16 cellular contexts compared by ENCODE assay signal in the genomic region with DNA sequence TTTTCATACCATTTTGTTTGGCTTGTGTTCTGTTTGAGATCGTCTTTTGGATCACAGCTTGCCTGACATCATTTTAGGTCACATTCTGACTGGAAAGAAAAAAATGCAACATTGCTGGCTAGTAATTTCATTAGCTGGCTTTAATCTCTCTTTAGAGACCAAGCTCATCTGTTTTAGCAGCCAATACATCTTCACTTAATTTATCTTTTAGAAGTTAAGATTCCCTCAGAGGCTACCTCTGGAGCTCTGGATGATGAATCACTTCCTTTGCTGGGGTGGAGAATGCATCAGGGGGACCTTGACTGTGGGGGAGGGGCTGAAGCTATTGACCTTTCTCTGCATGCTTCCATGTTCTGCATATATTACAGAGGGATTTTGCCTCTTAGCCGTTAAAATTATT.
DNase-seq lines count a peak whose midpoint lies in the region; ATAC-seq and TF ChIP-seq lines count a peak whose summit lies in the region.
"Had no signal": no experiment of that assay in that cellular context is flagged by ENCODE, and none has a peak within 500 bp of the region (broad histone marks: within the 10 kb centered on the region; RNA-seq: fewer than 3 reads in every experiment).

No MANE protein-coding gene starts in this region.

- intact Hi-C loops in posterior cingulate gyrus (cut with DNase I) = no loop called here

- H2AK5ac ChIP-seq in mesendoderm (ENCODE audit: low read length) = no peak overlapping the region

- no peak overlapping the region for H3K18ac ChIP-seq in mesendoderm (ENCODE audit: low read length)

- H3K4me1 ChIP-seq in BE2C (peaks cover 35% of the 10 kb centered on the region), mesendoderm (ENCODE audit: control insufficient read depth, low read depth, low read length) (peaks cover 2% of the 10 kb centered on the region)
- H3K4me1 ChIP-seq: prostate gland had no signal

- no peak overlapping the region for H4K8ac ChIP-seq in mesendoderm (ENCODE audit: low read depth, low read length)

- H3K27me3 ChIP-seq in BE2C = no peaks in the 10 kb centered on the region
- H3K27me3 ChIP-seq in mesendoderm (ENCODE audit: insufficient read depth, low read length, poor library complexity) = no peaks in the 10 kb centered on the region

- DNase-seq in BE2C (peak; percentile 78), M059J (ENCODE audit: low read depth) (peak; percentile 86), chondrocyte (ENCODE audit: low spot score) (no peak), mesendoderm (peak; percentile 67), posterior cingulate gyrus (no peak), HuH-7 (ENCODE audit: low spot score) (no peak)
- DNase-seq in activated CD4-positive, alpha-beta memory T cell treated with anti-CD3 and anti-CD28 coated beads, Interleukin-2, amount 10 ng/mL, durations not matched to agents 7 days and 5 days = no peak
- DNase-seq: activated CD4-positive, alpha-beta T cell treated with anti-CD3 and anti-CD28 coated beads for 48 hours; activated gamma-delta T cell; CD4-positive, alpha-beta memory T cell; cortex of kidney; NCI-H1436; NCI-H748 treated with DMSO at 0.1 percent for 48 hours had no signal

- POLR2A ChIA-PET in activated CD4-positive, alpha-beta memory T cell treated with anti-CD3 and anti-CD28 coated beads, Interleukin-2, amount 10 ng/mL, durations not matched to agents 7 days and 5 days (lab: Charles Lee) = interaction anchor here (1.2 to 1.4 kb wide), 3 partner anchors 13 to 182 kb away, joined by 3 to 7 read pairs (median 3); no protein-coding TSS in a partner anchor

- no peak for ATAC-seq in HG02798 (IDR thresholded peaks at IDR 0.05; ENCODE audit: poor library complexity, unreplicated experiment)

- H3K4me1 Mint-ChIP-seq in chondrocyte (ENCODE audit: low read depth) = peaks cover 60% of the 10 kb centered on the region
- peaks cover 32% of the 10 kb centered on the region for H3K4me1 Mint-ChIP-seq in activated CD4-positive, alpha-beta memory T cell treated with anti-CD3 and anti-CD28 coated beads, Interleukin-2, amount 10 ng/mL, durations not matched to agents 7 days and 5 days

- no peak overlapping the region for H3K56ac ChIP-seq in mesendoderm (ENCODE audit: low read length)

- H3K36me3 Mint-ChIP-seq in chondrocyte (ENCODE audit: low read depth) = peaks cover 33% of the 10 kb centered on the region
- H3K36me3 Mint-ChIP-seq in activated CD4-positive, alpha-beta memory T cell treated with anti-CD3 and anti-CD28 coated beads, Interleukin-2, amount 10 ng/mL, durations not matched to agents 7 days and 5 days (ENCODE audit: low read depth) = peaks cover 11% of the 10 kb centered on the region
- H3K36me3 Mint-ChIP-seq: CD4-positive, alpha-beta memory T cell had no signal

- H3K9ac ChIP-seq in mesendoderm (ENCODE audit: low read length) = no peak overlapping the region

- no peaks in the 10 kb centered on the region for H3K9me3 ChIP-seq in BE2C
- H3K9me3 ChIP-seq: prostate gland had no signal

- no peak overlapping the region for H2BK120ac ChIP-seq in mesendoderm (ENCODE audit: low read depth, low read length)

- H3K79me1 ChIP-seq in mesendoderm (ENCODE audit: low read length) = peaks cover 10% of the 10 kb centered on the region

- no peaks in the 10 kb centered on the region for H3K27me3 Mint-ChIP-seq in chondrocyte (ENCODE audit: low read depth)
- peaks cover 16% of the 10 kb centered on the region for H3K27me3 Mint-ChIP-seq in activated CD4-positive, alpha-beta memory T cell treated with anti-CD3 and anti-CD28 coated beads, Interleukin-2, amount 10 ng/mL, durations not matched to agents 7 days and 5 days

- H3K36me3 ChIP-seq in BE2C (peaks cover 5% of the 10 kb centered on the region; the same call in 1 of the 2 replicates), mesendoderm (ENCODE audit: control insufficient read depth, insufficient read depth, low read length) (peaks cover 3% of the 10 kb centered on the region)
- H3K36me3 ChIP-seq: prostate gland had no signal

- peak overlapping the region; percentile 77 for H3K27ac Mint-ChIP-seq in chondrocyte (ENCODE audit: unreplicated experiment)
- no peak overlapping the region for H3K27ac Mint-ChIP-seq in activated CD4-positive, alpha-beta memory T cell treated with anti-CD3 and anti-CD28 coated beads, Interleukin-2, amount 10 ng/mL, durations not matched to agents 7 days and 5 days

- H3K4me2 ChIP-seq in mesendoderm (ENCODE audit: low read length) = no peak overlapping the region

- no peak overlapping the region for H3K4ac ChIP-seq in mesendoderm (ENCODE audit: low read depth, low read length)

- no peak overlapping the region for H3K4me3 Mint-ChIP-seq in chondrocyte (ENCODE audit: unreplicated experiment)
- no peak overlapping the region for H3K4me3 Mint-ChIP-seq in activated CD4-positive, alpha-beta memory T cell treated with anti-CD3 and anti-CD28 coated beads, Interleukin-2, amount 10 ng/mL, durations not matched to agents 7 days and 5 days
- H3K4me3 Mint-ChIP-seq: CD4-positive, alpha-beta memory T cell had no signal

- no peak overlapping the region for H3K23ac ChIP-seq in mesendoderm (ENCODE audit: low read length)

- no peaks in the 10 kb centered on the region for H3K9me3 Mint-ChIP-seq in chondrocyte (ENCODE audit: low read depth)
- H3K9me3 Mint-ChIP-seq in activated CD4-positive, alpha-beta memory T cell treated with anti-CD3 and anti-CD28 coated beads, Interleukin-2, amount 10 ng/mL, durations not matched to agents 7 days and 5 days = peaks cover 8% of the 10 kb centered on the region

- no CpG with 5 or more reads among the region's 2 CpGs for WGBS in mesendoderm (ENCODE audit: extremely low coverage, insufficient coverage, low lambda C conversion rate)

- CTCF ChIA-PET in activated CD4-positive, alpha-beta memory T cell treated with anti-CD3 and anti-CD28 coated beads, Interleukin-2, amount 10 ng/mL, durations not matched to agents 7 days and 5 days (lab: Charles Lee) = interaction anchor here (0.6 to 3.4 kb wide), 14 partner anchors 8 to 248 kb away, joined by 3 to 54 read pairs (median 6); no protein-coding TSS in a partner anchor

- no peak overlapping the region for H2BK15ac ChIP-seq in mesendoderm (replicated peaks; ENCODE audit: low read depth)

- H3K79me2 ChIP-seq in mesendoderm (ENCODE audit: control insufficient read depth, insufficient read depth, low read length) = peaks cover 7% of the 10 kb centered on the region

- no peak overlapping the region for H4K5ac ChIP-seq in mesendoderm (ENCODE audit: low read length)

- TF ChIP-seq CTCF in BE2C (IDR thresholded peaks at IDR 0.05; ENCODE audit: low read depth, low read length) (no peak), chondrocyte (IDR thresholded peaks at IDR 0.05) (no peak)

- no peak overlapping the region for H2BK5ac ChIP-seq in mesendoderm (ENCODE audit: low read length)

- H3K27ac ChIP-seq in mesendoderm (ENCODE audit: low read depth, low read length) = no peak overlapping the region
- H3K27ac ChIP-seq: HL-60, prostate gland had no signal

- H3K4me3 ChIP-seq in BE2C (ENCODE audit: low read depth, low read length) (peak overlapping the region; percentile 9; the same call in 1 of the 2 replicates), mesendoderm (ENCODE audit: low read length) (no peak overlapping the region)
- H3K4me3 ChIP-seq: prostate gland had no signal

Comparison
In these comparisons a context has a peak if more than half of its experiments do, and no peak if none do; other contexts are left out.
1. DNase-seq: peak in BE2C (single experiment), M059J (single experiment) and mesendoderm (single experiment); none in chondrocyte (single experiment), posterior cingulate gyrus (0 of 10), activated CD4-positive, alpha-beta memory T cell treated with anti-CD3 and anti-CD28 coated beads, Interleukin-2, amount 10 ng/mL, durations not matched to agents 7 days and 5 days (single experiment) and HuH-7 (single experiment).